In the genomic region with DNA sequence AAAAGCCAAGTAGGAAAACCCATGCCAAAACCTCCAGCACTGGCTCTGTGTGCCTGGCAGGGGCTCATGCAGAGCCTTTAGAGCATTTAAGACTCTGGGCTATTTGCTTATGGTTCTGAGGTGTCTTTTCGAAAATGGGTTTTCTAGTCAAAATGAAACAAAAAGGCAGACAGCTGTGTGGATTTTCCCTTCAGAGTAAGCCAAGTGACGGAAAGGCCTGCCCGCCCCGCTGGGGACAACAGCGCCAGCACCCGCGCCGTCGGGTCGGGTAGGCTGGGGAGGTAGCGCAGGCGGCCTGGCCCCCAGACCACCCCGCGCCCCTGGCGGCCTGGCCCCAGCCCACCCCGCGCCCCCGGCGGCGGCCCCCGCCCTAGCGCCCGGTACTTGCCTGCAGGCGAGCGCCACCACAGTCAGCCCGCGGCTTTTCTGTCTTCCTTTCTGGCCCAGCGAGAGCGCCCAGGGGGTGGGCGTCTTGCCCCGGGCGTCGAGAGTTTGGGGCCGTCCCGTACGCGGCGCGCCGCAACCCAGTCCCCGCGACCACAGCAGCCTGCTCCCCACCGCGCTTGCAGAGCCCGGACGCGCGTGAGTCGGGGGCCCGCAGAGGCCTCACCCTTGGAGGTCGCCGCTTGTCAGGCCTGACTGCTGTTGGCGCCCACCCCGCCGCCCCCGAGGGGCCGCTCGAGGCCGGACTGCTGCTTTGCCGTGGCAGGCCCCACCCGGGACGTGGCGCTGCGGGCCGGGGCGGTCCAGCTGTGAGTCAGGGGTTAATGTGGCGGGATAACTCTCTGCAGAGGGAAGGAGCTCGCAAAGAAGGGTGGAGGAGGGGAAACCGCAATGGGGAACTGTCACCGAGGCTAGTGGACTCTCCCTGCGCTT, we compare ENCODE assay signal across 1 cellular context.
TF ChIP-seq lines count a peak whose summit lies in the region.

A gene with protein sequence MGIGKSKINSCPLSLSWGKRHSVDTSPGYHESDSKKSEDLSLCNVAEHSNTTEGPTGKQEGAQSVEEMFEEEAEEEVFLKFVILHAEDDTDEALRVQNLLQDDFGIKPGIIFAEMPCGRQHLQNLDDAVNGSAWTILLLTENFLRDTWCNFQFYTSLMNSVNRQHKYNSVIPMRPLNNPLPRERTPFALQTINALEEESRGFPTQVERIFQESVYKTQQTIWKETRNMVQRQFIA (minus strand): TSS at position 771 of the 876 bp plus-strand sequence. CDS start 21,223 bp downstream, outside the sequence.

TF ChIP-seq in GM12878, 131 proteins besides CTCF, POLR2A, EP300 and RAD21 (continued from another document and continues in another):
- TF ChIP-seq, protein P1, sequence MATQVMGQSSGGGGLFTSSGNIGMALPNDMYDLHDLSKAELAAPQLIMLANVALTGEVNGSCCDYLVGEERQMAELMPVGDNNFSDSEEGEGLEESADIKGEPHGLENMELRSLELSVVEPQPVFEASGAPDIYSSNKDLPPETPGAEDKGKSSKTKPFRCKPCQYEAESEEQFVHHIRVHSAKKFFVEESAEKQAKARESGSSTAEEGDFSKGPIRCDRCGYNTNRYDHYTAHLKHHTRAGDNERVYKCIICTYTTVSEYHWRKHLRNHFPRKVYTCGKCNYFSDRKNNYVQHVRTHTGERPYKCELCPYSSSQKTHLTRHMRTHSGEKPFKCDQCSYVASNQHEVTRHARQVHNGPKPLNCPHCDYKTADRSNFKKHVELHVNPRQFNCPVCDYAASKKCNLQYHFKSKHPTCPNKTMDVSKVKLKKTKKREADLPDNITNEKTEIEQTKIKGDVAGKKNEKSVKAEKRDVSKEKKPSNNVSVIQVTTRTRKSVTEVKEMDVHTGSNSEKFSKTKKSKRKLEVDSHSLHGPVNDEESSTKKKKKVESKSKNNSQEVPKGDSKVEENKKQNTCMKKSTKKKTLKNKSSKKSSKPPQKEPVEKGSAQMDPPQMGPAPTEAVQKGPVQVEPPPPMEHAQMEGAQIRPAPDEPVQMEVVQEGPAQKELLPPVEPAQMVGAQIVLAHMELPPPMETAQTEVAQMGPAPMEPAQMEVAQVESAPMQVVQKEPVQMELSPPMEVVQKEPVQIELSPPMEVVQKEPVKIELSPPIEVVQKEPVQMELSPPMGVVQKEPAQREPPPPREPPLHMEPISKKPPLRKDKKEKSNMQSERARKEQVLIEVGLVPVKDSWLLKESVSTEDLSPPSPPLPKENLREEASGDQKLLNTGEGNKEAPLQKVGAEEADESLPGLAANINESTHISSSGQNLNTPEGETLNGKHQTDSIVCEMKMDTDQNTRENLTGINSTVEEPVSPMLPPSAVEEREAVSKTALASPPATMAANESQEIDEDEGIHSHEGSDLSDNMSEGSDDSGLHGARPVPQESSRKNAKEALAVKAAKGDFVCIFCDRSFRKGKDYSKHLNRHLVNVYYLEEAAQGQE (IDR thresholded peaks at IDR 0.05; ENCODE audit: low read depth, low read length): 0 out of 2 replicates have a peak, but pooled peaks have one; percentile 5
- TF ChIP-seq, protein P2, sequence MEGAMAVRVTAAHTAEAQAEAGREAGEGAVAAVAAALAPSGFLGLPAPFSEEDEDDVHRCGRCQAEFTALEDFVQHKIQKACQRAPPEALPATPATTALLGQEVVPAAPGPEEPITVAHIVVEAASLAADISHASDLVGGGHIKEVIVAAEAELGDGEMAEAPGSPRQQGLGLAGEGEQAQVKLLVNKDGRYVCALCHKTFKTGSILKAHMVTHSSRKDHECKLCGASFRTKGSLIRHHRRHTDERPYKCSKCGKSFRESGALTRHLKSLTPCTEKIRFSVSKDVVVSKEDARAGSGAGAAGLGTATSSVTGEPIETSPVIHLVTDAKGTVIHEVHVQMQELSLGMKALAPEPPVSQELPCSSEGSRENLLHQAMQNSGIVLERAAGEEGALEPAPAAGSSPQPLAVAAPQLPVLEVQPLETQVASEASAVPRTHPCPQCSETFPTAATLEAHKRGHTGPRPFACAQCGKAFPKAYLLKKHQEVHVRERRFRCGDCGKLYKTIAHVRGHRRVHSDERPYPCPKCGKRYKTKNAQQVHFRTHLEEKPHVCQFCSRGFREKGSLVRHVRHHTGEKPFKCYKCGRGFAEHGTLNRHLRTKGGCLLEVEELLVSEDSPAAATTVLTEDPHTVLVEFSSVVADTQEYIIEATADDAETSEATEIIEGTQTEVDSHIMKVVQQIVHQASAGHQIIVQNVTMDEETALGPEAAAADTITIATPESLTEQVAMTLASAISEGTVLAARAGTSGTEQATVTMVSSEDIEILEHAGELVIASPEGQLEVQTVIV (IDR thresholded peaks at IDR 0.05; ENCODE audit: borderline replicate concordance, partially characterized antibody): no peak
- TF ChIP-seq, protein P3, sequence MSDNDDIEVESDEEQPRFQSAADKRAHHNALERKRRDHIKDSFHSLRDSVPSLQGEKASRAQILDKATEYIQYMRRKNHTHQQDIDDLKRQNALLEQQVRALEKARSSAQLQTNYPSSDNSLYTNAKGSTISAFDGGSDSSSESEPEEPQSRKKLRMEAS (IDR thresholded peaks at IDR 0.05; ENCODE audit: low read depth, low read length): no peak
- TF ChIP-seq CBX5 (IDR thresholded peaks at IDR 0.05; ENCODE audit: low read depth) (no peak; the same call in 1 of the 2 replicates), POLR2AphosphoS5 (IDR thresholded peaks at IDR 0.05; ENCODE audit: low read length) (peak; percentile 88), NFYA (IDR thresholded peaks at IDR 0.05; ENCODE audit: borderline replicate concordance, low read depth, low read length) (no peak), TCF7 (IDR thresholded peaks at IDR 0.05; ENCODE audit: borderline replicate concordance) (no peak), POU2F2 (IDR thresholded peaks at IDR 0.05; ENCODE audit: borderline replicate concordance, low read depth, low read length) (peak; percentile 76), ZNF207 (IDR thresholded peaks at IDR 0.05; ENCODE audit: borderline replicate concordance) (0 out of 2 replicates have a peak, but pooled peaks have one; percentile 32), MEF2B (IDR thresholded peaks at IDR 0.05; ENCODE audit: partially characterized antibody, poor library complexity, severe bottlenecking) (no peak), NBN (IDR thresholded peaks at IDR 0.05) (no peak), NR2C2 (IDR thresholded peaks at IDR 0.05; ENCODE audit: borderline replicate concordance, control insufficient read depth, insufficient read length, low read depth) (no peak), RUNX3 (IDR thresholded peaks at IDR 0.05; ENCODE audit: low read length) (peak; percentile 94), DPF2 (IDR thresholded peaks at IDR 0.05) (peak; percentile 70), CREM (IDR thresholded peaks at IDR 0.05; ENCODE audit: low read depth) (peak; percentile 66), TARDBP (IDR thresholded peaks at IDR 0.05; ENCODE audit: borderline replicate concordance) (no peak), MTA3 (IDR thresholded peaks at IDR 0.05; ENCODE audit: borderline replicate concordance, low read length) (no peak; the same call in 1 of the 2 replicates), WRNIP1 (IDR thresholded peaks at IDR 0.05; ENCODE audit: borderline replicate concordance, low read depth, low read length) (no peak), HCFC1 (IDR thresholded peaks at IDR 0.05; ENCODE audit: low read length) (no peak), IKZF2 (IDR thresholded peaks at IDR 0.05) (peak in 1 of 2 experiments; percentile 46; a peak in 2 of 4 replicates), SIX5 (IDR thresholded peaks at IDR 0.05; ENCODE audit: low read depth, low read length, severe bottlenecking) (no peak), YBX1 (IDR thresholded peaks at IDR 0.05) (no peak), FOXM1 (IDR thresholded peaks at IDR 0.05; ENCODE audit: low read depth, low read length) (peak; percentile 63; the same call in 1 of the 2 replicates), HDGF (IDR thresholded peaks at IDR 0.05) (no peak)
- TF ChIP-seq, protein P4, sequence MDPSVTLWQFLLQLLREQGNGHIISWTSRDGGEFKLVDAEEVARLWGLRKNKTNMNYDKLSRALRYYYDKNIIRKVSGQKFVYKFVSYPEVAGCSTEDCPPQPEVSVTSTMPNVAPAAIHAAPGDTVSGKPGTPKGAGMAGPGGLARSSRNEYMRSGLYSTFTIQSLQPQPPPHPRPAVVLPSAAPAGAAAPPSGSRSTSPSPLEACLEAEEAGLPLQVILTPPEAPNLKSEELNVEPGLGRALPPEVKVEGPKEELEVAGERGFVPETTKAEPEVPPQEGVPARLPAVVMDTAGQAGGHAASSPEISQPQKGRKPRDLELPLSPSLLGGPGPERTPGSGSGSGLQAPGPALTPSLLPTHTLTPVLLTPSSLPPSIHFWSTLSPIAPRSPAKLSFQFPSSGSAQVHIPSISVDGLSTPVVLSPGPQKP (IDR thresholded peaks at IDR 0.05; ENCODE audit: low read depth, low read length): no peak
- TF ChIP-seq, protein P5, sequence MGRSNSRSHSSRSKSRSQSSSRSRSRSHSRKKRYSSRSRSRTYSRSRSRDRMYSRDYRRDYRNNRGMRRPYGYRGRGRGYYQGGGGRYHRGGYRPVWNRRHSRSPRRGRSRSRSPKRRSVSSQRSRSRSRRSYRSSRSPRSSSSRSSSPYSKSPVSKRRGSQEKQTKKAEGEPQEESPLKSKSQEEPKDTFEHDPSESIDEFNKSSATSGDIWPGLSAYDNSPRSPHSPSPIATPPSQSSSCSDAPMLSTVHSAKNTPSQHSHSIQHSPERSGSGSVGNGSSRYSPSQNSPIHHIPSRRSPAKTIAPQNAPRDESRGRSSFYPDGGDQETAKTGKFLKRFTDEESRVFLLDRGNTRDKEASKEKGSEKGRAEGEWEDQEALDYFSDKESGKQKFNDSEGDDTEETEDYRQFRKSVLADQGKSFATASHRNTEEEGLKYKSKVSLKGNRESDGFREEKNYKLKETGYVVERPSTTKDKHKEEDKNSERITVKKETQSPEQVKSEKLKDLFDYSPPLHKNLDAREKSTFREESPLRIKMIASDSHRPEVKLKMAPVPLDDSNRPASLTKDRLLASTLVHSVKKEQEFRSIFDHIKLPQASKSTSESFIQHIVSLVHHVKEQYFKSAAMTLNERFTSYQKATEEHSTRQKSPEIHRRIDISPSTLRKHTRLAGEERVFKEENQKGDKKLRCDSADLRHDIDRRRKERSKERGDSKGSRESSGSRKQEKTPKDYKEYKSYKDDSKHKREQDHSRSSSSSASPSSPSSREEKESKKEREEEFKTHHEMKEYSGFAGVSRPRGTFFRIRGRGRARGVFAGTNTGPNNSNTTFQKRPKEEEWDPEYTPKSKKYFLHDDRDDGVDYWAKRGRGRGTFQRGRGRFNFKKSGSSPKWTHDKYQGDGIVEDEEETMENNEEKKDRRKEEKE (IDR thresholded peaks at IDR 0.05): no peak
- TF ChIP-seq, protein P6, sequence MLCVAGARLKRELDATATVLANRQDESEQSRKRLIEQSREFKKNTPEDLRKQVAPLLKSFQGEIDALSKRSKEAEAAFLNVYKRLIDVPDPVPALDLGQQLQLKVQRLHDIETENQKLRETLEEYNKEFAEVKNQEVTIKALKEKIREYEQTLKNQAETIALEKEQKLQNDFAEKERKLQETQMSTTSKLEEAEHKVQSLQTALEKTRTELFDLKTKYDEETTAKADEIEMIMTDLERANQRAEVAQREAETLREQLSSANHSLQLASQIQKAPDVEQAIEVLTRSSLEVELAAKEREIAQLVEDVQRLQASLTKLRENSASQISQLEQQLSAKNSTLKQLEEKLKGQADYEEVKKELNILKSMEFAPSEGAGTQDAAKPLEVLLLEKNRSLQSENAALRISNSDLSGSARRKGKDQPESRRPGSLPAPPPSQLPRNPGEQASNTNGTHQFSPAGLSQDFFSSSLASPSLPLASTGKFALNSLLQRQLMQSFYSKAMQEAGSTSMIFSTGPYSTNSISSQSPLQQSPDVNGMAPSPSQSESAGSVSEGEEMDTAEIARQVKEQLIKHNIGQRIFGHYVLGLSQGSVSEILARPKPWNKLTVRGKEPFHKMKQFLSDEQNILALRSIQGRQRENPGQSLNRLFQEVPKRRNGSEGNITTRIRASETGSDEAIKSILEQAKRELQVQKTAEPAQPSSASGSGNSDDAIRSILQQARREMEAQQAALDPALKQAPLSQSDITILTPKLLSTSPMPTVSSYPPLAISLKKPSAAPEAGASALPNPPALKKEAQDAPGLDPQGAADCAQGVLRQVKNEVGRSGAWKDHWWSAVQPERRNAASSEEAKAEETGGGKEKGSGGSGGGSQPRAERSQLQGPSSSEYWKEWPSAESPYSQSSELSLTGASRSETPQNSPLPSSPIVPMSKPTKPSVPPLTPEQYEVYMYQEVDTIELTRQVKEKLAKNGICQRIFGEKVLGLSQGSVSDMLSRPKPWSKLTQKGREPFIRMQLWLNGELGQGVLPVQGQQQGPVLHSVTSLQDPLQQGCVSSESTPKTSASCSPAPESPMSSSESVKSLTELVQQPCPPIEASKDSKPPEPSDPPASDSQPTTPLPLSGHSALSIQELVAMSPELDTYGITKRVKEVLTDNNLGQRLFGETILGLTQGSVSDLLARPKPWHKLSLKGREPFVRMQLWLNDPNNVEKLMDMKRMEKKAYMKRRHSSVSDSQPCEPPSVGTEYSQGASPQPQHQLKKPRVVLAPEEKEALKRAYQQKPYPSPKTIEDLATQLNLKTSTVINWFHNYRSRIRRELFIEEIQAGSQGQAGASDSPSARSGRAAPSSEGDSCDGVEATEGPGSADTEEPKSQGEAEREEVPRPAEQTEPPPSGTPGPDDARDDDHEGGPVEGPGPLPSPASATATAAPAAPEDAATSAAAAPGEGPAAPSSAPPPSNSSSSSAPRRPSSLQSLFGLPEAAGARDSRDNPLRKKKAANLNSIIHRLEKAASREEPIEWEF (IDR thresholded peaks at IDR 0.05; ENCODE audit: insufficient replicate concordance, low read depth, low read length): no peak
- TF ChIP-seq, protein P7, sequence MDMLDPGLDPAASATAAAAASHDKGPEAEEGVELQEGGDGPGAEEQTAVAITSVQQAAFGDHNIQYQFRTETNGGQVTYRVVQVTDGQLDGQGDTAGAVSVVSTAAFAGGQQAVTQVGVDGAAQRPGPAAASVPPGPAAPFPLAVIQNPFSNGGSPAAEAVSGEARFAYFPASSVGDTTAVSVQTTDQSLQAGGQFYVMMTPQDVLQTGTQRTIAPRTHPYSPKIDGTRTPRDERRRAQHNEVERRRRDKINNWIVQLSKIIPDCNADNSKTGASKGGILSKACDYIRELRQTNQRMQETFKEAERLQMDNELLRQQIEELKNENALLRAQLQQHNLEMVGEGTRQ (IDR thresholded peaks at IDR 0.05; ENCODE audit: borderline replicate concordance, low read depth, low read length): no peak
- TF ChIP-seq, protein P8, sequence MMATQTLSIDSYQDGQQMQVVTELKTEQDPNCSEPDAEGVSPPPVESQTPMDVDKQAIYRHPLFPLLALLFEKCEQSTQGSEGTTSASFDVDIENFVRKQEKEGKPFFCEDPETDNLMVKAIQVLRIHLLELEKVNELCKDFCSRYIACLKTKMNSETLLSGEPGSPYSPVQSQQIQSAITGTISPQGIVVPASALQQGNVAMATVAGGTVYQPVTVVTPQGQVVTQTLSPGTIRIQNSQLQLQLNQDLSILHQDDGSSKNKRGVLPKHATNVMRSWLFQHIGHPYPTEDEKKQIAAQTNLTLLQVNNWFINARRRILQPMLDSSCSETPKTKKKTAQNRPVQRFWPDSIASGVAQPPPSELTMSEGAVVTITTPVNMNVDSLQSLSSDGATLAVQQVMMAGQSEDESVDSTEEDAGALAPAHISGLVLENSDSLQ (IDR thresholded peaks at IDR 0.05): peak; percentile 59
- TF ChIP-seq, protein P9, sequence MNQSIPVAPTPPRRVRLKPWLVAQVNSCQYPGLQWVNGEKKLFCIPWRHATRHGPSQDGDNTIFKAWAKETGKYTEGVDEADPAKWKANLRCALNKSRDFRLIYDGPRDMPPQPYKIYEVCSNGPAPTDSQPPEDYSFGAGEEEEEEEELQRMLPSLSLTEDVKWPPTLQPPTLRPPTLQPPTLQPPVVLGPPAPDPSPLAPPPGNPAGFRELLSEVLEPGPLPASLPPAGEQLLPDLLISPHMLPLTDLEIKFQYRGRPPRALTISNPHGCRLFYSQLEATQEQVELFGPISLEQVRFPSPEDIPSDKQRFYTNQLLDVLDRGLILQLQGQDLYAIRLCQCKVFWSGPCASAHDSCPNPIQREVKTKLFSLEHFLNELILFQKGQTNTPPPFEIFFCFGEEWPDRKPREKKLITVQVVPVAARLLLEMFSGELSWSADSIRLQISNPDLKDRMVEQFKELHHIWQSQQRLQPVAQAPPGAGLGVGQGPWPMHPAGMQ (IDR thresholded peaks at IDR 0.05; ENCODE audit: borderline replicate concordance): no peak
